Comparison of ENCODE assay signal across 13 cellular contexts in the genomic region with DNA sequence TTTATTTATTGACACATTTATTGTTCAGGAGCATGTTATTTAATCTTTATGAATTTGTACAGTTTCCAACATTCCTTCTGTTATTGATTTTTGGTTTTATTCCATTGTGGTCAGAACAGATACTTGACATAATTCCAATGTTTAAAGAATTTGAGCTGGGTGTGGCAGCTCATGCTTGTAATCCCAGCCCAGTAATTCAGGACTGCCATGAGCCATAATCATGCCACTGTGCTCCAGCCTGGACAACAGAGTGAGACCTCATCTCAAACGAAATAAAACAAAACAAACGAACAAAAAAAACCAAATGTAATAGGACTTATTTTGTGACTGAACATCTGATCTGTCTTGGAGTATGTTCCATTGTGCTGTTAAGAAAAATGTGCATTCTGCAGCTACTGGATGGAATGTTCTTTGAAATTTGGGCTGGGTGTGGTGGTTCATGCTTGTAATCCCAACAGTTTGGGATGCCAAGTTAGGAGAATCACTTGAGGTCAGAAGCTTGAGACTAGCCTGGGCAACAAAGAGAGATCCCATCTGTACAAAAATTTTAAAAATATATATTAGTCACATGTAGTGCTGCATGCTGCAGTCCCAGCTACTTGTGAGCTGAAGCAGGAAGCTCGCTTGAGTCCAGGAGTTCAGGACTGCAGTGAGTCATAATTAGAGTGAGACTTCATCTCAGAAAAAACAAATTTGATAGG.
DNase-seq lines count a peak whose midpoint lies in the region; ATAC-seq, FAIRE-seq and TF ChIP-seq lines count a peak whose summit lies in the region.
"Had no signal": no experiment of that assay in that cellular context is flagged by ENCODE, and none has a peak within 500 bp of the region (broad histone marks: within the 10 kb centered on the region; RNA-seq: fewer than 3 reads in every experiment).

No MANE protein-coding gene starts in this region.

- 55 to 70% methylated on average over 3 of the region's 3 CpGs for WGBS in body of pancreas, 2 donors

- no peaks in the 10 kb centered on the region for H3K9me1 ChIP-seq in keratinocyte (ENCODE audit: control insufficient read depth, extremely low read depth, insufficient read depth, low read length)

- TF ChIP-seq POLR2A in body of pancreas (IDR thresholded peaks at IDR 0.05), result no peak

- no peaks in the 10 kb centered on the region for H4K20me1 ChIP-seq in keratinocyte (ENCODE audit: control insufficient read depth, extremely low read depth, insufficient read depth, low read length)

- H3K4me1 ChIP-seq in body of pancreas (peaks cover 6% of the 10 kb centered on the region), keratinocyte (ENCODE audit: control insufficient read depth, extremely low read depth, insufficient read depth, low read length) (peaks cover 17% of the 10 kb centered on the region)

- H3K36me3 ChIP-seq in body of pancreas (replicated peaks in 1 of 2; ENCODE audit: insufficient read depth in 1 of 2, low read depth in 2 of 2) (no peaks in the 10 kb centered on the region), keratinocyte (ENCODE audit: control insufficient read depth in 2 of 2, extremely low read depth in 1 of 2, insufficient read depth in 2 of 2, low read length in 2 of 2) (no peaks in the 10 kb centered on the region)

- H3K4me2 ChIP-seq in keratinocyte (ENCODE audit: control insufficient read depth, extremely low read depth, insufficient read depth, low read depth, low read length), result peak overlapping the region; percentile 30

- H3K27me3 ChIP-seq in body of pancreas (no peaks in the 10 kb centered on the region), keratinocyte (ENCODE audit: control insufficient read depth, extremely low read depth, insufficient read depth, low read length) (no peaks in the 10 kb centered on the region)

- H3K4me3 ChIP-seq in body of pancreas (no peak overlapping the region), keratinocyte (ENCODE audit: control insufficient read depth in 2 of 3, extremely low read depth in 1 of 3, insufficient read depth in 2 of 3, low read depth in 1 of 3, low read length in 3 of 3) (no peak overlapping the region)

- H3K9me3 ChIP-seq in body of pancreas (no peaks in the 10 kb centered on the region), keratinocyte (ENCODE audit: control insufficient read depth, low read depth, low read length) (no peaks in the 10 kb centered on the region)

- H3K9ac ChIP-seq in keratinocyte (ENCODE audit: control insufficient read depth, extremely low read depth, insufficient read depth, low read length), result no peak overlapping the region

- dilution Hi-C loops in keratinocyte (cut with MboI; ENCODE audit: extremely low pct_ligation_motif_present, low sequenced_read_pairs), result no loop called here

- no peak overlapping the region for H2AFZ ChIP-seq in keratinocyte (ENCODE audit: control insufficient read depth, low read length)

- intact Hi-C loops in left ventricle myocardium superior (cut with micrococcal nuclease), result no loop called here
- intact Hi-C loops in cardiac septum (cut with DNase I), result loop anchor here (5.0 kb wide), 1 partner anchor 91 kb away; no protein-coding TSS in a partner anchor
- intact Hi-C loops in body of pancreas (cut with DNase I), result no loop called here

- ATAC-seq in left ventricle myocardium superior, result peak; percentile 22
- ATAC-seq in body of pancreas, result peak; percentile 60
- ATAC-seq in GM18873 (IDR thresholded peaks at IDR 0.05; ENCODE audit: low FRiP score, unreplicated experiment), result no peak
- ATAC-seq: naive thymus-derived CD4-positive, alpha-beta T cell had no signal

- no peaks in the 10 kb centered on the region for H3K79me2 ChIP-seq in keratinocyte (ENCODE audit: control insufficient read depth, insufficient read depth, low read length)

- FAIRE-seq in keratinocyte (lab: Jason Lieb, UNC), result peak; percentile 87

- H3K27ac ChIP-seq in body of pancreas (peak overlapping the region in 1 of 4 donors; percentile 25), keratinocyte (ENCODE audit: control insufficient read depth, insufficient read depth, low read length) (no peak overlapping the region)

- DNase-seq in left ventricle myocardium superior (no peak), cardiac septum (ENCODE audit: low spot score) (no peak), body of pancreas (peak in 1 of 4 donors; percentile 11), keratinocyte (ENCODE audit: low read depth, low spot score) (peak; percentile 17), NOMO-1 treated with dmso at 0.1 percent for 144 hours (lab: John Stamatoyannopoulos, UW; ENCODE audit: unreplicated experiment) (no peak), NCI-H187 treated with DMSO at 0.1 percent for 48 hours (lab: John Stamatoyannopoulos, UW) (no peak), NCI-H1436 treated with DMSO at 0.1 percent for 48 hours (lab: John Stamatoyannopoulos, UW) (no peak)
- DNase-seq: activated T-cell treated with anti-CD3 and anti-CD28 coated beads for 4 hours; hippocampal formation; naive thymus-derived CD4-positive, alpha-beta T cell; NCI-H2081; stimulated activated naive CD4-positive, alpha-beta T cell had no signal

- no peak for TF ChIP-seq CTCF in body of pancreas (IDR thresholded peaks at IDR 0.05)
- TF ChIP-seq CTCF in keratinocyte (optimal IDR thresholded peaks at IDR 0.05 in 1 of 3, IDR thresholded peaks at IDR 0.05 in 1 of 3, conservative IDR thresholded peaks at IDR 0.05 in 1 of 3; ENCODE audit: extremely low read depth in 1 of 3, insufficient read depth in 2 of 3, low read length in 3 of 3), result no peak
